In genomic region chr18:75790821-75791220, GRCh38 we compare ENCODE assay signal across 8 cellular contexts.
"Had no signal": no experiment of that assay in that cellular context is flagged by ENCODE, and none has a peak within 500 bp of the region (broad histone marks: within the 10 kb centered on the region; RNA-seq: fewer than 3 reads in every experiment).

No MANE protein-coding gene starts in this region.

- H3K27me3 Mint-ChIP-seq: IgD-negative memory B cell had no signal

- DNase-seq: GM23248, GOT3, H7, KBM-7 had no signal

- H3K4me1 ChIP-seq: HAP-1 had no signal

- H3K36me3 Mint-ChIP-seq: IgD-negative memory B cell had no signal

- H3K4me1 Mint-ChIP-seq: IgD-negative memory B cell had no signal

- H3K9me3 ChIP-seq: HAP-1 had no signal

- H3K27ac Mint-ChIP-seq: IgD-negative memory B cell had no signal

- H3K36me3 ChIP-seq: HAP-1 had no signal

- H3K4me3 Mint-ChIP-seq: IgD-negative memory B cell had no signal

- H3K9ac ChIP-seq: GM23248 had no signal

- ATAC-seq: HCT116, HepG2 had no signal

- H3K4me3 ChIP-seq: GM23248, HAP-1 had no signal

- H3K27ac ChIP-seq: GM23248 had no signal

- H2AFZ ChIP-seq: GM23248 had no signal
